1 cellular context compared by ENCODE assay signal in genomic region chr11:44030276-44030932, GRCh38.
TF ChIP-seq lines count a peak whose summit lies in the region.

No MANE protein-coding gene starts in this region.

TF ChIP-seq in GM23338, 12 proteins besides CTCF, POLR2A, EP300 and RAD21 (continued from another document):
- no peak for TF ChIP-seq REST (IDR thresholded peaks at IDR 0.05; ENCODE audit: unreplicated experiment)
- TF ChIP-seq POLR2AphosphoS5 (IDR thresholded peaks at IDR 0.05; ENCODE audit: low read depth), result no peak
- no peak for TF ChIP-seq NANOG (IDR thresholded peaks at IDR 0.05; ENCODE audit: borderline replicate concordance)
- no peak for TF ChIP-seq ZNF331 (CRISPR knock-in tag; IDR thresholded peaks at IDR 0.05; ENCODE audit: low read depth)
- TF ChIP-seq STAT1 (IDR thresholded peaks at IDR 0.05; ENCODE audit: unreplicated experiment), result no peak
- TF ChIP-seq ZNF462 (CRISPR knock-in tag; IDR thresholded peaks at IDR 0.05), result no peak
- TF ChIP-seq ZNF114 (CRISPR knock-in tag; IDR thresholded peaks at IDR 0.05), result no peak
- TF ChIP-seq EZH2 (IDR thresholded peaks at IDR 0.05; ENCODE audit: low read depth, unreplicated experiment), result no peak
- no peak for TF ChIP-seq ETS1 (IDR thresholded peaks at IDR 0.05)
